ENCODE assay signal across 34 cellular contexts in genomic region chrX:19257001-19257400, GRCh38.
"Had no signal": no experiment of that assay in that cellular context is flagged by ENCODE, and none has a peak within 500 bp of the region (broad histone marks: within the 10 kb centered on the region; RNA-seq: fewer than 3 reads in every experiment).

No MANE protein-coding gene starts in this region.

- H3K4me3 ChIP-seq: body of pancreas, breast epithelium, MG63, SJCRH30, SK-N-MC had no signal

- H3K27me3 Mint-ChIP-seq: activated CD4-positive, alpha-beta T cell treated with anti-CD3 and anti-CD28 coated beads, Interleukin-2, amount 10 ng/mL, durations not matched to agents 24 days and 14 days; activated T-helper 17 cell treated with anti-CD3 and anti-CD28 coated beads, Interleukin-2, amount 50 U/mL, for 72 hours had no signal

- H3K4me1 ChIP-seq: body of pancreas, breast epithelium, SJCRH30 had no signal

- H3K9me3 Mint-ChIP-seq: activated CD4-positive, alpha-beta T cell treated with anti-CD3 and anti-CD28 coated beads, Interleukin-2, amount 10 ng/mL, durations not matched to agents 24 days and 14 days; activated CD8-positive, alpha-beta T cell treated with anti-CD3 and anti-CD28 coated beads for 36 hours; activated naive CD8-positive, alpha-beta T cell treated with anti-CD3 and anti-CD28 coated beads for 36 hours; activated T-helper 17 cell treated with anti-CD3 and anti-CD28 coated beads, Interleukin-2, amount 50 U/mL, for 72 hours had no signal

- H3K27ac ChIP-seq: body of pancreas, breast epithelium, SJCRH30, SK-N-MC, WERI-Rb-1 had no signal

- H3K27me3 ChIP-seq: body of pancreas, MG63, SJCRH30 had no signal

- H3K36me3 Mint-ChIP-seq: activated naive CD8-positive, alpha-beta T cell treated with anti-CD3 and anti-CD28 coated beads for 36 hours had no signal

- H3K4me3 Mint-ChIP-seq: activated CD4-positive, alpha-beta T cell treated with anti-CD3 and anti-CD28 coated beads, Interleukin-2, amount 10 ng/mL, durations not matched to agents 24 days and 14 days; activated CD8-positive, alpha-beta T cell treated with anti-CD3 and anti-CD28 coated beads for 36 hours; activated naive CD8-positive, alpha-beta T cell treated with anti-CD3 and anti-CD28 coated beads for 36 hours; activated T-cell treated with anti-CD3 and anti-CD28 coated beads, Interleukin-2, amount 50 U/mL, for 72 hours; activated T-helper 17 cell treated with anti-CD3 and anti-CD28 coated beads, Interleukin-2, amount 50 U/mL, for 72 hours had no signal

- DNase-seq: activated CD4-positive, alpha-beta T cell treated with anti-CD3 and anti-CD28 coated beads for 1 hour; activated CD4-positive, alpha-beta T cell treated with anti-CD3 and anti-CD28 coated beads, Interleukin-2, amount 10 ng/mL, durations not matched to agents 24 days and 14 days; activated CD4-positive, alpha-beta T cell treated with anti-CD3 and anti-CD28 coated beads, Interleukin-2, amount 50 U/mL, for 4 hours; activated CD4-positive, CD25-positive, alpha-beta regulatory T cell; activated CD8-positive, alpha-beta T cell treated with anti-CD3 and anti-CD28 coated beads for 36 hours; activated effector memory CD4-positive, alpha-beta T cell treated with anti-CD3 and anti-CD28 coated beads, Interleukin-2, amount 50 U/mL, for 16 hours; activated naive CD4-positive, alpha-beta T cell; activated naive CD4-positive, alpha-beta T cell treated with anti-CD3 and anti-CD28 coated beads, Interleukin-2, amount 50 U/mL, for 16 hours; activated naive CD8-positive, alpha-beta T cell treated with anti-CD3 and anti-CD28 coated beads for 36 hours; activated T-cell treated with anti-CD3 and anti-CD28 coated beads, Interleukin-2, amount 50 U/mL, for 1 hour; activated T-cell treated with anti-CD3 and anti-CD28 coated beads, Interleukin-2, amount 50 U/mL, for 72 hours; amniotic stem cell; aorta; body of pancreas; Kasumi-1; KG1; MG63; NCI-H1048; NCI-H1105 treated with DMSO at 0.1 percent for 48 hours; NCI-H1436; NCI-H1694; NCI-H1930; NCI-H2081 treated with DMSO at 0.1 percent for 48 hours; NCI-H510A; NCI-H526; NCI-H748 treated with DMSO at 0.1 percent for 48 hours; NK-92 treated with Interleukin-12 subunit alpha and Interleukin-12 subunit beta, amount 100 ng/mL, for 24 hours; SHP77; SJCRH30; T1000; WERI-Rb-1 had no signal

- H3K9me3 ChIP-seq: body of pancreas, breast epithelium, MG63, SJCRH30 had no signal

- H3K4me1 Mint-ChIP-seq: activated CD4-positive, alpha-beta T cell treated with anti-CD3 and anti-CD28 coated beads, Interleukin-2, amount 10 ng/mL, durations not matched to agents 24 days and 14 days; activated naive CD8-positive, alpha-beta T cell treated with anti-CD3 and anti-CD28 coated beads for 36 hours; activated T-helper 17 cell treated with anti-CD3 and anti-CD28 coated beads, Interleukin-2, amount 50 U/mL, for 72 hours had no signal

- H3K27ac Mint-ChIP-seq: activated CD4-positive, alpha-beta T cell treated with anti-CD3 and anti-CD28 coated beads, Interleukin-2, amount 10 ng/mL, durations not matched to agents 24 days and 14 days; activated CD8-positive, alpha-beta T cell treated with anti-CD3 and anti-CD28 coated beads for 36 hours; activated naive CD8-positive, alpha-beta T cell treated with anti-CD3 and anti-CD28 coated beads for 36 hours; activated T-cell treated with anti-CD3 and anti-CD28 coated beads, Interleukin-2, amount 50 U/mL, for 72 hours; activated T-helper 17 cell treated with anti-CD3 and anti-CD28 coated beads, Interleukin-2, amount 50 U/mL, for 72 hours had no signal

- H3K36me3 ChIP-seq: breast epithelium, MG63, SJCRH30, WERI-Rb-1 had no signal
